ENCODE assay signal across 19 cellular contexts in genomic region chr11:1781593-1781975, GRCh38. TPM values are rescaled to one million over a fixed set of nuclear protein-coding genes. Genes with fewer than 3 reads are reported as not detected.
A peak's percentile ranks its signal among the peaks of the same experiment; 100 is the strongest.
DNase-seq lines count a peak whose midpoint lies in the region; ATAC-seq, FAIRE-seq and TF ChIP-seq lines count a peak whose summit lies in the region.
"Had no signal": no experiment of that assay in that cellular context is flagged by ENCODE, and none has a peak within 500 bp of the region (broad histone marks: within the 10 kb centered on the region; RNA-seq: fewer than 3 reads in every experiment).

No MANE protein-coding gene starts in this region.

- no peak overlapping the region for H3K4me2 ChIP-seq in K562 (ENCODE audit: insufficient read depth, low read length)
- no peak overlapping the region for H3K4me2 ChIP-seq in mesenchymal stem cell (ENCODE audit: low read length, poor library complexity, severe bottlenecking)
- no peak overlapping the region for H3K4me2 ChIP-seq in SK-N-SH
- H3K4me2 ChIP-seq: A549 had no signal

- no peaks in the 10 kb centered on the region for H3K9me1 ChIP-seq in K562 (ENCODE audit: control insufficient read depth, insufficient read depth, low read length)

- peak overlapping the region; percentile 29 for H2BK15ac ChIP-seq in mesenchymal stem cell (ENCODE audit: low read depth, poor library complexity, severe bottlenecking)

- peak overlapping the region; percentile 6 to 69 for H2BK12ac ChIP-seq in mesenchymal stem cell (ENCODE audit: low read length in 2 of 2)

- H2BK5ac ChIP-seq in mesenchymal stem cell (ENCODE audit: low read depth, low read length, poor library complexity, severe bottlenecking), result no peak overlapping the region

- H3K27ac ChIP-seq in K562 (ENCODE audit: extremely low read depth, low read depth, low read length) (no peak overlapping the region), mesenchymal stem cell (ENCODE audit: low read length, poor library complexity, severe bottlenecking) (no peak overlapping the region), SK-N-SH (ENCODE audit: low read depth in 2 of 2, low read length in 1 of 2) (no peak overlapping the region; a peak in 1 of 4 replicates)
- H3K27ac ChIP-seq: GM23248 had no signal

- no peaks in the 10 kb centered on the region for H3K9me3 ChIP-seq in K562 (replicated peaks; ENCODE audit: control insufficient read depth, insufficient read depth, low read depth, low read length)
- no peaks in the 10 kb centered on the region for H3K9me3 ChIP-seq in mesenchymal stem cell (ENCODE audit: control insufficient read depth, low read length)
- H3K9me3 ChIP-seq in SK-N-SH, result no peaks in the 10 kb centered on the region
- H3K9me3 ChIP-seq: A549 had no signal

- ATAC-seq in K562 (no peak), sciatic nerve (no peak)
- ATAC-seq: HCT116 had no signal

- FAIRE-seq in K562 (lab: Jason Lieb, UNC), result no peak
- FAIRE-seq: A549, D721Med, G401.6 had no signal

- TF ChIP-seq RAD21 in K562 (CRISPR knock-in tag; conservative IDR thresholded peaks at IDR 0.05 in 1 of 2, IDR thresholded peaks at IDR 0.05 in 1 of 2) (no peak), SK-N-SH (IDR thresholded peaks at IDR 0.05; ENCODE audit: low read length) (no peak)

- H3K4me3 ChIP-seq in K562, result no peak overlapping the region
- no peak overlapping the region for H3K4me3 ChIP-seq in mesenchymal stem cell (ENCODE audit: insufficient read depth in 1 of 2, low read depth in 1 of 2, low read length in 2 of 2)
- H3K4me3 ChIP-seq in SK-N-SH (ENCODE audit: low read depth in 2 of 2, low read length in 1 of 2), result no peak overlapping the region
- H3K4me3 ChIP-seq: A549, GM23248 had no signal

- H3K9me2 ChIP-seq in SK-N-SH, result no peaks in the 10 kb centered on the region

- DNase-seq in CD14-positive monocyte (ENCODE audit: low spot score), result no peak
- no peak for DNase-seq in K562 (ENCODE audit: extremely low read depth in 1 of 4, low spot score in 3 of 4)
- no peak for DNase-seq in mesenchymal stem cell
- DNase-seq in sciatic nerve (ENCODE audit: low spot score), result peak; percentile 56
- DNase-seq in activated CD4-positive, alpha-beta T cell treated with anti-CD3 and anti-CD28 coated beads for 4 hours, result no peak
- no peak for DNase-seq in SK-N-SH
- no peak for DNase-seq in T-helper 9 cell
- no peak for DNase-seq in GF-D8 (lab: John Stamatoyannopoulos, UW)
- DNase-seq: CD4-positive, alpha-beta memory T cell; DMS79 treated with DMSO at 0.1 percent for 48 hours; GM23248; NCI-H1092; NCI-H2227 treated with DMSO at 0.1 percent for 48 hours; NCI-H524 treated with DMSO at 0.1 percent for 48 hours; SHP77 had no signal

- H3K23ac ChIP-seq in mesenchymal stem cell (ENCODE audit: low read length in 2 of 2), result no peak overlapping the region

- POLR2A ChIA-PET in K562 (lab: Yijun Ruan, JAX), result interaction anchor here (1.1 kb wide), 1 partner anchor 9 kb away, joined by 3 read pairs; no protein-coding TSS in a partner anchor
- POLR2A ChIA-PET in SK-N-SH (lab: Yijun Ruan, JAX), result no interaction called here

- no peak overlapping the region for H2AFZ ChIP-seq in K562 (ENCODE audit: low read depth, low read length)
- no peak overlapping the region for H2AFZ ChIP-seq in mesenchymal stem cell (ENCODE audit: low read depth, low read length)
- no peak overlapping the region for H2AFZ ChIP-seq in SK-N-SH (ENCODE audit: low read depth)
- H2AFZ ChIP-seq: GM23248 had no signal

- H4K91ac ChIP-seq in mesenchymal stem cell (ENCODE audit: low read length), result peak overlapping the region; percentile 60

- no peak overlapping the region for H4K8ac ChIP-seq in mesenchymal stem cell (ENCODE audit: low read length)

- peaks cover 100% of the 10 kb centered on the region for H3K4me1 Mint-ChIP-seq in CD14-positive monocyte
- H3K4me1 Mint-ChIP-seq: CD4-positive, alpha-beta memory T cell had no signal

- 16% methylated on average over 8 of the region's 9 CpGs for WGBS in K562 (ENCODE audit: insufficient coverage, low coverage, missing lambda C conversion rate)
- 90% methylated on average over 9 of the region's 9 CpGs for WGBS in mesenchymal stem cell
- WGBS in SK-N-SH (ENCODE audit: low lambda C conversion rate), result 64% methylated on average over 3 of the region's 9 CpGs

- H3K79me2 ChIP-seq in K562 (ENCODE audit: control insufficient read depth, insufficient read depth, low read length), result no peaks in the 10 kb centered on the region
- no peaks in the 10 kb centered on the region for H3K79me2 ChIP-seq in SK-N-SH (ENCODE audit: insufficient read depth)

- H3K36me3 Mint-ChIP-seq in CD14-positive monocyte, result peaks cover 2 to 10% of the 10 kb centered on the region in 2 donors
- H3K36me3 Mint-ChIP-seq: CD4-positive, alpha-beta memory T cell had no signal

- peaks cover 32 to 75% of the 10 kb centered on the region in 2 experiments; a peak in 4 of 5 replicates for H3K27me3 ChIP-seq in K562 (ENCODE audit: control insufficient read depth in 2 of 2, insufficient read depth in 2 of 2, low read length in 2 of 2)
- H3K27me3 ChIP-seq in mesenchymal stem cell (ENCODE audit: control insufficient read depth in 1 of 2, insufficient read depth in 1 of 2, low read length in 2 of 2), result peaks cover 0 to 21% of the 10 kb centered on the region in 2 experiments
- H3K27me3 ChIP-seq in SK-N-SH (ENCODE audit: insufficient read depth), result no peaks in the 10 kb centered on the region

- peak overlapping the region; percentile 98 to 100 (median 98) for H3K27ac Mint-ChIP-seq in CD14-positive monocyte
- H3K27ac Mint-ChIP-seq: CD4-positive, alpha-beta memory T cell had no signal

- H3F3A ChIP-seq in SK-N-SH (replicated peaks; ENCODE audit: insufficient read depth), result no peaks in the 10 kb centered on the region

- peak overlapping the region in 1 of 2 experiments; percentile 88 for H3K14ac ChIP-seq in mesenchymal stem cell (ENCODE audit: low read length in 2 of 2)

- TF ChIP-seq CTCF in CD14-positive monocyte (IDR thresholded peaks at IDR 0.05), result no peak
- no peak for TF ChIP-seq CTCF in K562 (IDR thresholded peaks at IDR 0.05 in 2 of 3, conservative IDR thresholded peaks at IDR 0.05 in 1 of 3; ENCODE audit: insufficient read depth in 2 of 3, low read depth in 1 of 3, low read length in 3 of 3)
- no peak for TF ChIP-seq CTCF in SK-N-SH (IDR thresholded peaks at IDR 0.05)

- H2AK5ac ChIP-seq in mesenchymal stem cell (ENCODE audit: low read length, severe bottlenecking), result peak overlapping the region; percentile 33

- CTCF ChIA-PET in K562 (lab: Yijun Ruan, JAX; ENCODE audit: low intra/inter-chr PET ratio) (no interaction called here), SK-N-SH (lab: Yijun Ruan, JAX) (interaction anchor here (1.7 kb wide), 1 partner anchor 52 kb away, joined by 7 read pairs; no protein-coding TSS in a partner anchor)

- intact Hi-C loops in CD14-positive monocyte (cut with micrococcal nuclease) (loop anchor here in 1 of 2 donors (5.0 kb wide), 1 partner anchor 71 kb away; the partner anchor contains the start of gene LSP1), K562 (cut with micrococcal nuclease) (no loop called here), sciatic nerve (cut with DNase I) (no loop called here)

- TF ChIP-seq EP300 in K562 (IDR thresholded peaks at IDR 0.05; ENCODE audit: low read length) (no peak), SK-N-SH (IDR thresholded peaks at IDR 0.05; ENCODE audit: borderline replicate concordance in 1 of 2, low read depth in 1 of 2, low read length in 1 of 2) (no peak)

- H3K9ac ChIP-seq in K562 (ENCODE audit: insufficient read depth in 1 of 2, low read depth in 2 of 2, low read length in 2 of 2), result no peak overlapping the region; a peak in 1 of 4 replicates
- H3K9ac ChIP-seq in mesenchymal stem cell (ENCODE audit: low read length), result no peak overlapping the region
- H3K9ac ChIP-seq in SK-N-SH, result no peak overlapping the region
- H3K9ac ChIP-seq: GM23248 had no signal

- peaks cover 0 to 3% (median 2%) of the 10 kb centered on the region in 7 donors for H3K9me3 Mint-ChIP-seq in CD14-positive monocyte

- H3K36me3 ChIP-seq in K562 (ENCODE audit: control insufficient read depth, insufficient read depth, low read length) (no peaks in the 10 kb centered on the region), mesenchymal stem cell (ENCODE audit: control insufficient read depth in 1 of 2, insufficient read depth in 2 of 2, low read depth in 1 of 2, low read length in 2 of 2) (no peaks in the 10 kb centered on the region), SK-N-SH (replicated peaks in 1 of 2; ENCODE audit: control insufficient read depth in 1 of 2, insufficient read depth in 2 of 2, low read length in 1 of 2) (no peaks in the 10 kb centered on the region)

- H4K20me1 ChIP-seq in K562 (replicated peaks; ENCODE audit: control insufficient read depth, insufficient read depth, low read length) (peaks cover 8% of the 10 kb centered on the region; the same call in 1 of the 2 replicates), SK-N-SH (ENCODE audit: insufficient read depth) (no peaks in the 10 kb centered on the region)

- no peak overlapping the region for H3K4me3 Mint-ChIP-seq in CD14-positive monocyte
- H3K4me3 Mint-ChIP-seq: CD4-positive, alpha-beta memory T cell had no signal

- peak overlapping the region; percentile 27 for H2BK120ac ChIP-seq in mesenchymal stem cell (ENCODE audit: low read depth, low read length)

- peak overlapping the region in 1 of 2 experiments; percentile 21 for H3K18ac ChIP-seq in mesenchymal stem cell (ENCODE audit: low read depth in 1 of 2, low read length in 2 of 2)

- BruUV-seq in K562 (replicated peaks; lab: Mats Ljungman, UMichigan), result no TSS peak

- no peak for TF ChIP-seq POLR2A in K562 (conservative IDR thresholded peaks at IDR 0.05)

- in situ Hi-C loops in K562 (cut with MboI), result no loop called here

- H3K27me3 Mint-ChIP-seq in CD14-positive monocyte (ENCODE audit: low read depth in 3 of 3), result peaks cover 2 to 13% (median 4%) of the 10 kb centered on the region in 3 donors
- H3K27me3 Mint-ChIP-seq: CD4-positive, alpha-beta memory T cell had no signal

- H3K79me1 ChIP-seq in mesenchymal stem cell (replicated peaks; ENCODE audit: low read length, poor library complexity, severe bottlenecking), result no peaks in the 10 kb centered on the region

- peak overlapping the region in 1 of 2 experiments; percentile 24 for H3K4ac ChIP-seq in mesenchymal stem cell (ENCODE audit: low read depth in 1 of 2, low read length in 2 of 2)

- H3K4me1 ChIP-seq in K562 (replicated peaks in 1 of 2; ENCODE audit: control insufficient read depth in 2 of 2, insufficient read depth in 2 of 2, low read length in 2 of 2) (peaks cover 8 to 65% of the 10 kb centered on the region in 2 experiments), mesenchymal stem cell (ENCODE audit: control insufficient read depth, insufficient read depth, low read depth, low read length) (peaks cover 42% of the 10 kb centered on the region), SK-N-SH (ENCODE audit: control insufficient read depth in 1 of 2, insufficient read depth in 2 of 2, low read depth in 1 of 2, low read length in 1 of 2) (peaks cover 0 to 7% of the 10 kb centered on the region in 2 experiments; a peak in 1 of 4 replicates)

RNA-seq across cellular contexts. Expression of gene CTSD, which starts 17.9 kb away (rescaled TPM):
- polyA plus RNA-seq in CD14-positive monocyte (1,000 to 10,000 TPM in 1 of 2 donors, 100 to 1,000 TPM in 1; 855 to 1,372 TPM), K562 (2011; rRNA removed) (21.7 and 37.1 TPM in 2 replicates), K562 (2014; fragmentation: Illumina TruSeq; extraction: Trizol) (66.8 and 111 TPM in 2 replicates), K562 (2014; fragmentation: Nextera tagmentation; extraction: Ambion mirVana) (1 to 10 TPM; 1.0 to 3.7 TPM), K562 (2014; rRNA removed) (40.5 and 46.8 TPM in 2 replicates), SK-N-SH (2012; rRNA removed) (93.0 and 187 TPM in 2 replicates)
- total RNA-seq in K562 (2011; cell fraction: chromatin; rRNA removed; ENCODE audit: low replicate concordance), result 15.6 and 81.0 TPM in 2 replicates
- 131 and 132 TPM in 2 replicates for total RNA-seq in K562 (2011; cell fraction: nucleolus; rRNA removed)
- 68.3 and 83.1 TPM in 2 replicates for total RNA-seq in K562 (2011; cell fraction: nucleoplasm; rRNA removed)
- total RNA-seq in K562 (2014; rRNA removed) (72.3 and 87.0 TPM in 2 replicates), K562 (2014; rRNA removed; fragmentation: Illumina TruSeq; extraction: Trizol) (10.9 and 12.3 TPM in 2 replicates), K562 (2015; rRNA removed; fragmentation: Illumina TruSeq; extraction: Trizol) (40.9 and 42.3 TPM in 2 replicates), K562 (2021) (112 and 116 TPM in 2 replicates), sciatic nerve (554 TPM)
- polyA plus RNA-seq in K562 (2011; cell fraction: cytosol; rRNA removed), result 39.6 and 74.7 TPM in 2 replicates
- polyA plus RNA-seq in K562 (2011; cell fraction: nucleus; rRNA removed), result 22.7 and 35.2 TPM in 2 replicates
- polyA plus RNA-seq in K562 (2012), result 84.2 and 325 TPM in 2 replicates
- 12.8 and 17.9 TPM in 2 replicates for polyA minus RNA-seq in K562 (2011; rRNA and poly(A)+ RNA removed)
- polyA minus RNA-seq in K562 (2011; cell fraction: cytosol; rRNA and poly(A)+ RNA removed), result 46.3 and 49.3 TPM in 2 replicates
- polyA minus RNA-seq in K562 (2011; cell fraction: nucleus; rRNA and poly(A)+ RNA removed), result 10.1 and 11.1 TPM in 2 replicates
- 431 TPM for polyA plus RNA-seq in mesenchymal stem cell (2013, experiment 1 of 2)
- 422 TPM for polyA plus RNA-seq in mesenchymal stem cell (2013, experiment 2 of 2)
- polyA plus RNA-seq in SK-N-SH (2012; cell fraction: cytosol; rRNA removed), result 58.5 and 113 TPM in 2 replicates
- 234 TPM in 2 replicates for polyA plus RNA-seq in SK-N-SH (2012; cell fraction: nucleus; rRNA removed)

RNA-seq across cellular contexts. Expression of gene IFITM10, which starts 31.2 kb away (rescaled TPM):
- not detected for polyA plus RNA-seq in CD14-positive monocyte
- 0.21 and 0.23 TPM in 2 replicates for total RNA-seq in K562 (2011; cell fraction: chromatin; rRNA removed; ENCODE audit: low replicate concordance)
- total RNA-seq in K562 (2011; cell fraction: nucleolus; rRNA removed), result 0.26 and 0.33 TPM in 2 replicates
- 0.37 TPM in 1 of 2 replicates, not detected in the other for total RNA-seq in K562 (2011; cell fraction: nucleoplasm; rRNA removed)
- total RNA-seq in K562 (2014; rRNA removed), result 0.09 TPM in 1 of 2 replicates, not detected in the other
- total RNA-seq in K562 (2014; rRNA removed; fragmentation: Illumina TruSeq; extraction: Trizol), result not detected in 2 replicates
- not detected in 2 replicates for total RNA-seq in K562 (2015; rRNA removed; fragmentation: Illumina TruSeq; extraction: Trizol)
- 0.13 TPM in 1 of 2 replicates, not detected in the other for total RNA-seq in K562 (2021)
- not detected in 2 replicates for polyA plus RNA-seq in K562 (2011; rRNA removed)
- not detected in 2 replicates for polyA plus RNA-seq in K562 (2011; cell fraction: cytosol; rRNA removed)
- 0.16 TPM in 1 of 2 replicates, not detected in the other for polyA plus RNA-seq in K562 (2011; cell fraction: nucleus; rRNA removed)
- polyA plus RNA-seq in K562 (2012), result 0.09 and 0.15 TPM in 2 replicates
- polyA plus RNA-seq in K562 (2014; fragmentation: Illumina TruSeq; extraction: Trizol), result not detected in 2 replicates
- polyA plus RNA-seq in K562 (2014; fragmentation: Nextera tagmentation; extraction: Ambion mirVana), result not detected
- polyA plus RNA-seq in K562 (2014; rRNA removed), result 0.08 TPM in 1 of 2 replicates, not detected in the other
- polyA minus RNA-seq in K562 (2011; rRNA and poly(A)+ RNA removed), result not detected in 2 replicates
- polyA minus RNA-seq in K562 (2011; cell fraction: cytosol; rRNA and poly(A)+ RNA removed), result not detected in 2 replicates
- not detected in 2 replicates for polyA minus RNA-seq in K562 (2011; cell fraction: nucleus; rRNA and poly(A)+ RNA removed)
- polyA plus RNA-seq in mesenchymal stem cell (2013, experiment 1 of 2), result 0.61 TPM
- 0.53 TPM for polyA plus RNA-seq in mesenchymal stem cell (2013, experiment 2 of 2)
- 3.4 TPM for total RNA-seq in sciatic nerve
- polyA plus RNA-seq in SK-N-SH (2012; rRNA removed), result 0.21 and 0.31 TPM in 2 replicates
- 0.13 and 0.24 TPM in 2 replicates for polyA plus RNA-seq in SK-N-SH (2012; cell fraction: cytosol; rRNA removed)
- 1.0 and 1.2 TPM in 2 replicates for polyA plus RNA-seq in SK-N-SH (2012; cell fraction: nucleus; rRNA removed)
- polyA plus RNA-seq: CD4-positive, alpha-beta memory T cell had no signal

RNA-seq across cellular contexts. Expression of gene SYT8, which starts 53.2 kb away (rescaled TPM):
- polyA plus RNA-seq in CD14-positive monocyte (not detected), K562 (2011; rRNA removed) (not detected in 2 replicates), K562 (2014; fragmentation: Illumina TruSeq; extraction: Trizol) (not detected in 2 replicates), K562 (2014; fragmentation: Nextera tagmentation; extraction: Ambion mirVana) (not detected), K562 (2014; rRNA removed) (not detected in 2 replicates), SK-N-SH (2012; rRNA removed) (not detected in 2 replicates)
- total RNA-seq in K562 (2011; cell fraction: chromatin; rRNA removed; ENCODE audit: low replicate concordance), result not detected in 2 replicates
- total RNA-seq in K562 (2011; cell fraction: nucleolus; rRNA removed), result not detected in 2 replicates
- not detected in 2 replicates for total RNA-seq in K562 (2011; cell fraction: nucleoplasm; rRNA removed)
- total RNA-seq in K562 (2014; rRNA removed) (not detected in 2 replicates), K562 (2014; rRNA removed; fragmentation: Illumina TruSeq; extraction: Trizol) (not detected in 2 replicates), K562 (2015; rRNA removed; fragmentation: Illumina TruSeq; extraction: Trizol) (not detected in 2 replicates), K562 (2021) (not detected in 2 replicates), sciatic nerve (1.1 TPM)
- not detected in 2 replicates for polyA plus RNA-seq in K562 (2011; cell fraction: cytosol; rRNA removed)
- not detected in 2 replicates for polyA plus RNA-seq in K562 (2011; cell fraction: nucleus; rRNA removed)
- not detected in 2 replicates for polyA plus RNA-seq in K562 (2012)
- polyA minus RNA-seq in K562 (2011; rRNA and poly(A)+ RNA removed), result not detected in 2 replicates
- polyA minus RNA-seq in K562 (2011; cell fraction: cytosol; rRNA and poly(A)+ RNA removed), result not detected in 2 replicates
- polyA minus RNA-seq in K562 (2011; cell fraction: nucleus; rRNA and poly(A)+ RNA removed), result not detected in 2 replicates
- polyA plus RNA-seq in mesenchymal stem cell (2013, experiment 1 of 2), result not detected
- polyA plus RNA-seq in mesenchymal stem cell (2013, experiment 2 of 2), result not detected
- not detected in 2 replicates for polyA plus RNA-seq in SK-N-SH (2012; cell fraction: cytosol; rRNA removed)
- polyA plus RNA-seq in SK-N-SH (2012; cell fraction: nucleus; rRNA removed), result 0.13 and 0.15 TPM in 2 replicates
- total RNA-seq: CD4-positive, alpha-beta memory T cell; GM23248 had no signal
- polyA plus RNA-seq: CD4-positive, alpha-beta memory T cell; GM23248 had no signal

RNA-seq across cellular contexts. Expression of gene TNNI2, which starts 57.2 kb away (rescaled TPM):
- 10 to 100 TPM; 11.4 to 11.7 TPM for polyA plus RNA-seq in CD14-positive monocyte
- not detected in 2 replicates for total RNA-seq in K562 (2011; cell fraction: chromatin; rRNA removed; ENCODE audit: low replicate concordance)
- not detected in 2 replicates for total RNA-seq in K562 (2011; cell fraction: nucleolus; rRNA removed)
- not detected in 2 replicates for total RNA-seq in K562 (2011; cell fraction: nucleoplasm; rRNA removed)
- total RNA-seq in K562 (2014; rRNA removed), result not detected in 2 replicates
- total RNA-seq in K562 (2014; rRNA removed; fragmentation: Illumina TruSeq; extraction: Trizol), result not detected in 2 replicates
- not detected in 2 replicates for total RNA-seq in K562 (2015; rRNA removed; fragmentation: Illumina TruSeq; extraction: Trizol)
- total RNA-seq in K562 (2021), result not detected in 2 replicates
- not detected in 2 replicates for polyA plus RNA-seq in K562 (2011; rRNA removed)
- 0.13 TPM in 1 of 2 replicates, not detected in the other for polyA plus RNA-seq in K562 (2011; cell fraction: cytosol; rRNA removed)
- polyA plus RNA-seq in K562 (2011; cell fraction: nucleus; rRNA removed), result 0.32 TPM in 1 of 2 replicates, not detected in the other
- not detected in 2 replicates for polyA plus RNA-seq in K562 (2012)
- polyA plus RNA-seq in K562 (2014; fragmentation: Illumina TruSeq; extraction: Trizol), result not detected in 2 replicates
- polyA plus RNA-seq in K562 (2014; fragmentation: Nextera tagmentation; extraction: Ambion mirVana), result not detected
- polyA plus RNA-seq in K562 (2014; rRNA removed), result not detected in 2 replicates
- polyA minus RNA-seq in K562 (2011; rRNA and poly(A)+ RNA removed), result not detected in 2 replicates
- polyA minus RNA-seq in K562 (2011; cell fraction: cytosol; rRNA and poly(A)+ RNA removed), result not detected in 2 replicates
- polyA minus RNA-seq in K562 (2011; cell fraction: nucleus; rRNA and poly(A)+ RNA removed), result not detected in 2 replicates
- not detected for polyA plus RNA-seq in mesenchymal stem cell (2013, experiment 1 of 2)
- polyA plus RNA-seq in mesenchymal stem cell (2013, experiment 2 of 2), result 0.07 TPM
- not detected for total RNA-seq in sciatic nerve
- polyA plus RNA-seq in SK-N-SH (2012; rRNA removed), result not detected in 2 replicates
- polyA plus RNA-seq in SK-N-SH (2012; cell fraction: cytosol; rRNA removed), result 0.04 and 0.06 TPM in 2 replicates
- polyA plus RNA-seq in SK-N-SH (2012; cell fraction: nucleus; rRNA removed), result 0.14 and 0.26 TPM in 2 replicates
- total RNA-seq: CD4-positive, alpha-beta memory T cell; GM23248 had no signal
- polyA plus RNA-seq: A549; CD4-positive, alpha-beta memory T cell; GM23248 had no signal
